In genomic region chr10:107424628-107425027, GRCh38 we compare ENCODE assay signal across 9 cellular contexts.
"Had no signal": no experiment of that assay in that cellular context is flagged by ENCODE, and none has a peak within 500 bp of the region (broad histone marks: within the 10 kb centered on the region; RNA-seq: fewer than 3 reads in every experiment).

No MANE protein-coding gene starts in this region.

- H3K4me3 ChIP-seq: GM23248, HAP-1 had no signal

- DNase-seq: GM23248, GOT3, H7, HFFc6 had no signal

- H3K4me3 Mint-ChIP-seq: HFFc6 had no signal

- H3K27ac Mint-ChIP-seq: HFFc6, IgD-negative memory B cell had no signal

- H3K9me3 ChIP-seq: HAP-1 had no signal

- ATAC-seq: HCT116, HepG2 had no signal

- H3K27me3 Mint-ChIP-seq: IgD-negative memory B cell had no signal

- H3K36me3 Mint-ChIP-seq: IgD-negative memory B cell had no signal

- H3K36me3 ChIP-seq: HAP-1 had no signal

- H3K27ac ChIP-seq: GM23248, HL-60 had no signal
